ENCODE assay signal across 32 cellular contexts in genomic region chr13:30843548-30843947, GRCh38.
"Had no signal": no experiment of that assay in that cellular context is flagged by ENCODE, and none has a peak within 500 bp of the region (broad histone marks: within the 10 kb centered on the region; RNA-seq: fewer than 3 reads in every experiment).

No MANE protein-coding gene starts in this region.

- H3K36me3 ChIP-seq: ascending aorta, cardiac muscle cell, SJSA1 had no signal

- ATAC-seq: activated CD8-positive, alpha-beta T cell treated with anti-CD3 and anti-CD28 coated beads, Interleukin-2, amount 10 ng/mL, durations not matched to agents 7 days and 5 days; activated naive CD4-positive, alpha-beta T cell treated with anti-CD3 and anti-CD28 coated beads, Interleukin-2, amount 50 U/mL, for 72 hours; activated naive CD8-positive, alpha-beta T cell treated with anti-CD3 and anti-CD28 coated beads, Interleukin-2, amount 50 U/mL, for 24 hours; SK-N-SH treated with all-trans-retinoic acid at 6 μM for 48 hours; WTC11 had no signal

- H3K27ac Mint-ChIP-seq: activated CD8-positive, alpha-beta T cell treated with anti-CD3 and anti-CD28 coated beads, Interleukin-2, amount 10 ng/mL, durations not matched to agents 7 days and 5 days; activated naive CD4-positive, alpha-beta T cell treated with anti-CD3 and anti-CD28 coated beads, Interleukin-2, amount 50 U/mL, for 72 hours; activated naive CD8-positive, alpha-beta T cell treated with anti-CD3 and anti-CD28 coated beads, Interleukin-2, amount 50 U/mL, for 24 hours; activated T-helper 1 cell treated with anti-CD3 and anti-CD28 coated beads, Interleukin-12 subunit alpha, Interleukin-12 subunit beta, Interleukin-2, Interleukin-4 antibody, amounts not matched to agents 30 ng/mL and 10 ng/mL and 1 ng/mL, durations not matched to agents 14 hours and 24 hours and 36 hours; brain; WTC11 had no signal

- H3K27me3 ChIP-seq: ascending aorta, cardiac muscle cell, SJSA1 had no signal

- H3K9me3 ChIP-seq: ascending aorta, SJSA1 had no signal

- H3K9me3 Mint-ChIP-seq: activated naive CD4-positive, alpha-beta T cell treated with anti-CD3 and anti-CD28 coated beads, Interleukin-2, amount 50 U/mL, for 72 hours; activated naive CD8-positive, alpha-beta T cell treated with anti-CD3 and anti-CD28 coated beads, Interleukin-2, amount 50 U/mL, for 24 hours; activated T-helper 1 cell treated with anti-CD3 and anti-CD28 coated beads, Interleukin-12 subunit alpha, Interleukin-12 subunit beta, Interleukin-2, Interleukin-4 antibody, amounts not matched to agents 30 ng/mL and 10 ng/mL and 1 ng/mL, durations not matched to agents 14 hours and 24 hours and 36 hours had no signal

- H3K27ac ChIP-seq: ascending aorta, cardiac muscle cell, KMS-11, SJSA1 had no signal

- H3K36me3 Mint-ChIP-seq: activated naive CD4-positive, alpha-beta T cell treated with anti-CD3 and anti-CD28 coated beads, Interleukin-2, amount 50 U/mL, for 72 hours; brain; WTC11 had no signal

- H3K4me3 ChIP-seq: ascending aorta, cardiac muscle cell, SJSA1 had no signal

- DNase-seq: activated CD4-positive, alpha-beta T cell treated with anti-CD3 and anti-CD28 coated beads for 48 hours; activated CD4-positive, alpha-beta T cell treated with anti-CD3 and anti-CD28 coated beads, Interleukin-2, amount 50 U/mL, for 4 hours; activated CD4-positive, CD25-positive, alpha-beta regulatory T cell treated with anti-CD3 and anti-CD28 coated beads, Interleukin-2, amount 50 U/mL, for 72 hours; activated CD8-positive, alpha-beta memory T cell treated with anti-CD3 and anti-CD28 coated beads, Interleukin-2, amount 50 U/mL, for 48 hours; activated CD8-positive, alpha-beta T cell treated with anti-CD3 and anti-CD28 coated beads, Interleukin-2, amount 10 ng/mL, durations not matched to agents 7 days and 5 days; activated effector memory CD4-positive, alpha-beta T cell treated with anti-CD3 and anti-CD28 coated beads, Interleukin-2, amount 50 U/mL, for 16 hours; activated naive CD4-positive, alpha-beta T cell treated with Interleukin-2 at 50 U/mL for 16 hours; activated naive CD8-positive, alpha-beta T cell treated with anti-CD3 and anti-CD28 coated beads, Interleukin-2, amount 50 U/mL, for 24 hours; activated T-cell treated with anti-CD3 and anti-CD28 coated beads, Interleukin-2, amount 50 U/mL, for 1 hour; amniotic stem cell; NCI-H1092; NCI-H1417 treated with DMSO at 0.1 percent for 48 hours; NCI-H1694; NCI-H2029; NCI-H2107; NCI-H2171 treated with DMSO at 0.1 percent for 48 hours; NCI-H345; NCI-H510A; NCI-H526 treated with DMSO at 0.1 percent for 48 hours; NCI-H82; SHP77; SW 1271 had no signal

- H3K9ac ChIP-seq: KMS-11 had no signal

- FAIRE-seq: RCC 7860 had no signal

- H3K27me3 Mint-ChIP-seq: activated naive CD8-positive, alpha-beta T cell treated with anti-CD3 and anti-CD28 coated beads, Interleukin-2, amount 50 U/mL, for 24 hours; brain had no signal

- H3K4me2 ChIP-seq: KMS-11 had no signal

- H3K4me1 Mint-ChIP-seq: WTC11 had no signal

- H3K4me3 Mint-ChIP-seq: activated CD8-positive, alpha-beta T cell treated with anti-CD3 and anti-CD28 coated beads, Interleukin-2, amount 10 ng/mL, durations not matched to agents 7 days and 5 days; activated naive CD8-positive, alpha-beta T cell treated with anti-CD3 and anti-CD28 coated beads, Interleukin-2, amount 50 U/mL, for 24 hours; activated T-helper 1 cell treated with anti-CD3 and anti-CD28 coated beads, Interleukin-12 subunit alpha, Interleukin-12 subunit beta, Interleukin-2, Interleukin-4 antibody, amounts not matched to agents 30 ng/mL and 10 ng/mL and 1 ng/mL, durations not matched to agents 14 hours and 24 hours and 36 hours; brain; WTC11 had no signal
